Comparison of ENCODE assay signal across 8 cellular contexts in the genomic region with DNA sequence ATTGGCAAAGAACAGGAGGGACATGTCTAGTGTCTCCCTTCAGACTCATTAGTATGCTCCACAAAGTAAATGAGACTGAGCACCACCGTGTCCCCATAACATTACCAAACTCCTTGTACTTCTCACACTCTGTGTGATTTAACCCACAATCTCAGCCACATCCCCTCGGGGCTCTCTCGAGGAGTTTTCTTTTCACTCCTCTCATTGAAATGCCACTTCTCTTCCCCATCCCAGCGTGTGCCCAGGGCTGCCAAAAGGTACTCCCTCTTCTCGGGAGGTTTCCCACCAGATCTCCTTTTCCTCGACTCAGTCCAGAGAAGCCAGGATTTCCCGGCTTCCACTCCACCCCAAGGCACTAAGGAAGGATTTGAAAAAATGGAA. TPM values are rescaled to one million over a fixed set of nuclear protein-coding genes. Genes with fewer than 3 reads are reported as not detected.
DNase-seq lines count a peak whose midpoint lies in the region; ATAC-seq lines count a peak whose summit lies in the region.

No MANE protein-coding gene starts in this region.

- peak overlapping the region in 5 of 6 donors; percentile 12 to 82 (median 49) for H3K27ac Mint-ChIP-seq in naive B cell

- peak; percentile 36 to 43 for ATAC-seq in naive B cell (ENCODE audit: low read depth in 2 of 2)
- no peak for ATAC-seq in GM18907 (IDR thresholded peaks at IDR 0.05; ENCODE audit: unreplicated experiment)
- ATAC-seq in GM18519 (IDR thresholded peaks at IDR 0.05; ENCODE audit: low FRiP score, unreplicated experiment), result no peak

- H3K9me3 Mint-ChIP-seq in naive B cell, result peaks cover 0 to 1% (median 0%) of the 10 kb centered on the region in 7 donors

- no peaks in the 10 kb centered on the region for H3K36me3 ChIP-seq in ectodermal cell (ENCODE audit: control insufficient read depth, insufficient read depth, low read length)

- peak; percentile 62 for DNase-seq in NCI-H2171 treated with DMSO at 0.1 percent for 48 hours (lab: John Stamatoyannopoulos, UW)
- DNase-seq in NCI-H2171 (lab: John Stamatoyannopoulos, UW), result no peak
- DNase-seq in RPMI8226, result peak; percentile 18
- no peak for DNase-seq in naive B cell
- DNase-seq in D341Med (ENCODE audit: low spot score), result no peak

- 0 to 1% methylated on average over 7 of the region's 7 CpGs for WGBS in ectodermal cell, 2 experiments

- H3K4me3 Mint-ChIP-seq in naive B cell, result peak overlapping the region; percentile 60 to 95 (median 84)

- H3K9me3 ChIP-seq in ectodermal cell (ENCODE audit: control insufficient read depth, low read length), result no peaks in the 10 kb centered on the region

- no peaks in the 10 kb centered on the region for H3K27me3 ChIP-seq in ectodermal cell (ENCODE audit: control insufficient read depth, insufficient read depth, low read length, poor library complexity, severe bottlenecking)

- H3K4me1 Mint-ChIP-seq in naive B cell, result peaks cover 14 to 15% (median 15%) of the 10 kb centered on the region in 3 donors

- H3K27ac ChIP-seq in ectodermal cell (ENCODE audit: insufficient read depth, low read depth, low read length, poor library complexity, severe bottlenecking), result no peak overlapping the region

- no peaks in the 10 kb centered on the region for H3K36me3 Mint-ChIP-seq in naive B cell

- peaks cover 9% of the 10 kb centered on the region for H3K4me1 ChIP-seq in ectodermal cell (ENCODE audit: control insufficient read depth, insufficient read depth, low read length)

- peak overlapping the region; percentile 83 for H3K4me3 ChIP-seq in ectodermal cell (ENCODE audit: insufficient read depth, low read depth, low read length)

- peaks cover 74 to 76% (median 76%) of the 10 kb centered on the region in 3 donors for H3K27me3 Mint-ChIP-seq in naive B cell

RNA-seq across cellular contexts. Expression of a gene that starts 1.1 kb away (rescaled TPM):
- polyA plus RNA-seq in ectodermal cell (2013, experiment 1 of 4), result 159 TPM
- 170 TPM for polyA plus RNA-seq in ectodermal cell (2013, experiment 2 of 4)
- 126 TPM for polyA plus RNA-seq in ectodermal cell (2013, experiment 3 of 4)
- 142 TPM for polyA plus RNA-seq in ectodermal cell (2013, experiment 4 of 4)
- polyA plus RNA-seq in naive B cell (ENCODE audit: low read depth in 6 of 6), result not detected

Comparison
In these comparisons a context has a peak if more than half of its experiments do, and no peak if none do; other contexts are left out.
1. DNase-seq: peak in NCI-H2171 treated with DMSO at 0.1 percent for 48 hours (single experiment) and RPMI8226 (single experiment); none in NCI-H2171 (single experiment), naive B cell (single experiment) and D341Med (single experiment).
2. ATAC-seq: peak in naive B cell (2 of 2); none in GM18907 (single experiment) and GM18519 (single experiment).